Comparison of ENCODE assay signal across 27 cellular contexts in genomic region chr15:84944311-84944710, GRCh38. TPM values are rescaled to one million over a fixed set of nuclear protein-coding genes. Genes with fewer than 3 reads are reported as not detected.
"Had no signal": no experiment of that assay in that cellular context is flagged by ENCODE, and none has a peak within 500 bp of the region (broad histone marks: within the 10 kb centered on the region; RNA-seq: fewer than 3 reads in every experiment).

No MANE protein-coding gene starts in this region.

- ATAC-seq: activated T-helper 17 cell treated with anti-CD3 and anti-CD28 coated beads, Interleukin-2, amount 50 U/mL, for 72 hours had no signal

- H3K36me3 Mint-ChIP-seq: activated naive CD8-positive, alpha-beta T cell; brain had no signal

- H3K4me3 Mint-ChIP-seq: activated B cell treated with CpG ODN at 0.5 μM for 24 hours; activated CD4-positive, alpha-beta T cell treated with anti-CD3 and anti-CD28 coated beads, Interleukin-2, amount 10 ng/mL, durations not matched to agents 24 days and 14 days; activated naive CD4-positive, alpha-beta T cell treated with anti-CD3 and anti-CD28 coated beads for 36 hours; activated naive CD8-positive, alpha-beta T cell; activated T-helper 17 cell treated with anti-CD3 and anti-CD28 coated beads, Interleukin-2, amount 50 U/mL, for 72 hours; brain had no signal

- H3K27me3 Mint-ChIP-seq: activated naive CD8-positive, alpha-beta T cell had no signal

- H3K9me3 Mint-ChIP-seq: activated B cell treated with CpG ODN at 0.5 μM for 24 hours; activated CD4-positive, alpha-beta T cell treated with anti-CD3 and anti-CD28 coated beads, Interleukin-2, amount 10 ng/mL, durations not matched to agents 24 days and 14 days; activated naive CD4-positive, alpha-beta T cell treated with anti-CD3 and anti-CD28 coated beads for 36 hours; activated T-helper 17 cell treated with anti-CD3 and anti-CD28 coated beads, Interleukin-2, amount 50 U/mL, for 72 hours had no signal

- DNase-seq: activated B cell treated with CpG ODN at 0.5 μM for 24 hours; activated CD4-positive, alpha-beta T cell treated with anti-CD3 and anti-CD28 coated beads for 1 hour; activated CD4-positive, alpha-beta T cell treated with anti-CD3 and anti-CD28 coated beads, Interleukin-2, amount 10 ng/mL, durations not matched to agents 24 days and 14 days; activated CD4-positive, alpha-beta T cell treated with anti-CD3 and anti-CD28 coated beads, Interleukin-2, amount 50 U/mL, for 48 hours; activated CD8-positive, alpha-beta memory T cell treated with anti-CD3 and anti-CD28 coated beads for 24 hours; activated gamma-delta T cell; activated naive CD4-positive, alpha-beta T cell treated with anti-CD3 and anti-CD28 coated beads for 36 hours; activated T-cell treated with anti-CD3 and anti-CD28 coated beads for 4 hours; activated T-cell treated with anti-CD3 and anti-CD28 coated beads, Interleukin-2, amount 50 U/mL, for 48 hours; amygdala; Karpas-422; MM.1S; NCI-H1105; NCI-H1436; NCI-H1694 treated with DMSO at 0.1 percent for 48 hours; NCI-H2081 treated with DMSO at 0.1 percent for 48 hours; NCI-H446; Peyer's patch; SHP77 treated with DMSO at 0.1 percent for 48 hours; T-helper 2 cell; T1000 had no signal

- H3K27me3 ChIP-seq: Peyer's patch had no signal

- H3K27ac ChIP-seq: Peyer's patch, RWPE1 had no signal

- H3K4me3 ChIP-seq: Peyer's patch had no signal

- H3K4me1 Mint-ChIP-seq: activated B cell treated with CpG ODN at 0.5 μM for 24 hours; activated CD4-positive, alpha-beta T cell treated with anti-CD3 and anti-CD28 coated beads, Interleukin-2, amount 10 ng/mL, durations not matched to agents 24 days and 14 days; activated T-helper 17 cell treated with anti-CD3 and anti-CD28 coated beads, Interleukin-2, amount 50 U/mL, for 72 hours had no signal

- H3K9me3 ChIP-seq: Peyer's patch had no signal

- H3K27ac Mint-ChIP-seq: activated B cell treated with CpG ODN at 0.5 μM for 24 hours; activated CD4-positive, alpha-beta T cell treated with anti-CD3 and anti-CD28 coated beads, Interleukin-2, amount 10 ng/mL, durations not matched to agents 24 days and 14 days; activated naive CD4-positive, alpha-beta T cell treated with anti-CD3 and anti-CD28 coated beads for 36 hours; activated naive CD8-positive, alpha-beta T cell; activated T-helper 17 cell treated with anti-CD3 and anti-CD28 coated beads, Interleukin-2, amount 50 U/mL, for 72 hours; brain had no signal

- H3K4me1 ChIP-seq: Peyer's patch had no signal

RNA-seq across cellular contexts. Expression of gene SLC28A1, which starts 59.8 kb away (rescaled TPM):
- total RNA-seq: activated B cell treated with CpG ODN at 0.5 μM for 24 hours; activated CD4-positive, alpha-beta T cell treated with anti-CD3 and anti-CD28 coated beads, Interleukin-2, amount 10 ng/mL, durations not matched to agents 24 days and 14 days; activated naive CD4-positive, alpha-beta T cell treated with anti-CD3 and anti-CD28 coated beads for 36 hours; activated T-helper 17 cell treated with anti-CD3 and anti-CD28 coated beads, Interleukin-2, amount 50 U/mL, for 72 hours; astrocyte; SK-MEL-5 had no signal
